ENCODE assay signal across 38 cellular contexts in genomic region chrX:51507551-51507950, GRCh38. TPM values are rescaled to one million over a fixed set of nuclear protein-coding genes. Genes with fewer than 3 reads are reported as not detected.
DNase-seq lines count a peak whose midpoint lies in the region; ATAC-seq, FAIRE-seq and TF ChIP-seq lines count a peak whose summit lies in the region.
"Had no signal": no experiment of that assay in that cellular context is flagged by ENCODE, and none has a peak within 500 bp of the region (broad histone marks: within the 10 kb centered on the region; RNA-seq: fewer than 3 reads in every experiment).

No MANE protein-coding gene starts in this region.

- no peaks in the 10 kb centered on the region for H3K36me3 Mint-ChIP-seq in astrocyte (ENCODE audit: low read depth, unreplicated experiment)
- H3K36me3 Mint-ChIP-seq: CD14-positive monocyte; CD4-positive, alpha-beta memory T cell; CD4-positive, CD25-positive, alpha-beta regulatory T cell; CD8-positive, alpha-beta memory T cell; CD8-positive, alpha-beta T cell had no signal

- H3K79me2 ChIP-seq in mammary epithelial cell (ENCODE audit: insufficient read depth, low read length) = no peaks in the 10 kb centered on the region
- H3K79me2 ChIP-seq in astrocyte (ENCODE audit: insufficient read depth, low read length) = no peaks in the 10 kb centered on the region

- no peak for TF ChIP-seq CTCF in mammary epithelial cell (conservative IDR thresholded peaks at IDR 0.05 in 1 of 2, IDR thresholded peaks at IDR 0.05 in 1 of 2; ENCODE audit: extremely low read depth in 1 of 2, insufficient read depth in 1 of 2, low read depth in 1 of 2, low read length in 2 of 2)
- TF ChIP-seq CTCF in breast epithelium (IDR thresholded peaks at IDR 0.05) = no peak
- TF ChIP-seq CTCF in astrocyte (IDR thresholded peaks at IDR 0.05; ENCODE audit: insufficient read depth, low read depth, low read length) = no peak
- TF ChIP-seq CTCF in bronchial epithelial cell (IDR thresholded peaks at IDR 0.05; ENCODE audit: insufficient read depth, low read length, severe bottlenecking) = no peak
- no peak for TF ChIP-seq CTCF in epithelial cell of esophagus (IDR thresholded peaks at IDR 0.05; ENCODE audit: insufficient read depth, low read depth, low read length, missing control alignments)
- TF ChIP-seq CTCF in heart right ventricle (IDR thresholded peaks at IDR 0.05) = no peak

- H3K4me3 Mint-ChIP-seq in astrocyte (ENCODE audit: unreplicated experiment) = no peak overlapping the region
- H3K4me3 Mint-ChIP-seq: B cell; CD14-positive monocyte; CD4-positive, alpha-beta memory T cell; CD4-positive, alpha-beta T cell; CD4-positive, CD25-positive, alpha-beta regulatory T cell; CD8-positive, alpha-beta memory T cell; CD8-positive, alpha-beta T cell had no signal

- H3K9me3 ChIP-seq in mammary epithelial cell (replicated peaks; ENCODE audit: insufficient read depth, low read length) (no peaks in the 10 kb centered on the region), breast epithelium (peaks cover 0 to 7% of the 10 kb centered on the region in 2 donors), astrocyte (ENCODE audit: insufficient read depth, low read depth, low read length) (no peaks in the 10 kb centered on the region), heart right ventricle (no peaks in the 10 kb centered on the region)
- H3K9me3 ChIP-seq: A549, BE2C, Caco-2 had no signal

- in situ Hi-C loops in mammary epithelial cell (cut with MboI; ENCODE audit: low sequenced_read_pairs in 2 of 2) = no loop called here

- H3K4me1 ChIP-seq in mammary epithelial cell (ENCODE audit: insufficient read depth, low read length) (no peaks in the 10 kb centered on the region), breast epithelium (no peaks in the 10 kb centered on the region), astrocyte (ENCODE audit: insufficient read depth, low read length) (no peaks in the 10 kb centered on the region), heart right ventricle (no peaks in the 10 kb centered on the region)
- H3K4me1 ChIP-seq: A549; BE2C; BLaER1; BLaER1 treated with 17β-estradiol and CSF1 and Interleukin-3, amounts not matched to agents 10 nM and 100 nM; Caco-2 had no signal

- FAIRE-seq in astrocyte (lab: Jason Lieb, UNC) (peak; percentile 29), bronchial epithelial cell (lab: Jason Lieb, UNC) (no peak)
- FAIRE-seq: A204.1, A549, D721Med had no signal

- DNase-seq in mammary epithelial cell (peak; percentile 10), breast epithelium (ENCODE audit: low spot score in 2 of 2) (no peak), astrocyte (ENCODE audit: low read depth) (no peak), bronchial epithelial cell (ENCODE audit: low read depth) (peak; percentile 56), epithelial cell of esophagus (ENCODE audit: low read depth) (peak; percentile 64), heart right ventricle (no peak), anterior cingulate cortex (lab: John Stamatoyannopoulos, UW) (no peak)
- no peak for DNase-seq in activated CD4-positive, alpha-beta T cell treated with anti-CD3 and anti-CD28 coated beads for 4 hours
- DNase-seq: 8988T; ACHN; AML-193; BE2C; C1 segment of cervical spinal cord; Caco-2; Calu3; CD4-positive, alpha-beta memory T cell; CD4-positive, alpha-beta T cell; CD4-positive, CD25-positive, alpha-beta regulatory T cell; CD8-positive, alpha-beta memory T cell; CD8-positive, alpha-beta T cell; COR-L47; DMS 273 treated with DMSO at 0.1 percent for 48 hours; DMS153; DMS53; DMS79; DMS79 treated with DMSO at 0.1 percent for 48 hours; DND-41; EL had no signal

- no peak for TF ChIP-seq POLR2A in breast epithelium (IDR thresholded peaks at IDR 0.05)

- peaks cover 2% of the 10 kb centered on the region for H3K27me3 Mint-ChIP-seq in astrocyte (ENCODE audit: low read depth, unreplicated experiment)
- H3K27me3 Mint-ChIP-seq: CD4-positive, alpha-beta T cell; CD4-positive, CD25-positive, alpha-beta regulatory T cell had no signal

- H3K27me3 ChIP-seq in mammary epithelial cell (ENCODE audit: insufficient read depth, low read length) (no peaks in the 10 kb centered on the region), breast epithelium (peaks cover 0 to 17% of the 10 kb centered on the region in 2 donors), astrocyte (ENCODE audit: insufficient read depth, low read length) (no peaks in the 10 kb centered on the region), bronchial epithelial cell (ENCODE audit: control insufficient read depth, insufficient read depth, low read length) (no peaks in the 10 kb centered on the region), heart right ventricle (peaks cover 0 to 32% (median 0%) of the 10 kb centered on the region in 7 donors)
- H3K27me3 ChIP-seq: BE2C had no signal

- H3K27ac Mint-ChIP-seq in astrocyte (ENCODE audit: unreplicated experiment) = no peak overlapping the region
- H3K27ac Mint-ChIP-seq: B cell; CD14-positive monocyte; CD4-positive, alpha-beta memory T cell; CD4-positive, alpha-beta T cell; CD4-positive, CD25-positive, alpha-beta regulatory T cell; CD8-positive, alpha-beta memory T cell; CD8-positive, alpha-beta T cell had no signal

- H4K20me1 ChIP-seq in mammary epithelial cell (ENCODE audit: insufficient read depth, low read length) (no peaks in the 10 kb centered on the region), astrocyte (ENCODE audit: insufficient read depth, low read length) (no peaks in the 10 kb centered on the region)
- H4K20me1 ChIP-seq: BLaER1; BLaER1 treated with 17β-estradiol and CSF1 and Interleukin-3, amounts not matched to agents 10 nM and 100 nM had no signal

- H3K4me3 ChIP-seq in mammary epithelial cell (replicated peaks in 1 of 3; ENCODE audit: insufficient read depth in 1 of 3, low read depth in 2 of 3, low read length in 3 of 3) (no peak overlapping the region), breast epithelium (no peak overlapping the region), astrocyte (ENCODE audit: insufficient read depth, low read depth, low read length) (no peak overlapping the region), bronchial epithelial cell (ENCODE audit: low read depth, low read length) (no peak overlapping the region), epithelial cell of esophagus (ENCODE audit: low read length) (no peak overlapping the region), heart right ventricle (no peak overlapping the region)
- H3K4me3 ChIP-seq: A549; BLaER1; BLaER1 treated with 17β-estradiol and CSF1 and Interleukin-3, amounts not matched to agents 10 nM and 100 nM had no signal

- H3K36me3 ChIP-seq in mammary epithelial cell (ENCODE audit: insufficient read depth, low read length) (no peaks in the 10 kb centered on the region), breast epithelium (no peaks in the 10 kb centered on the region), astrocyte (ENCODE audit: insufficient read depth, low read length) (no peaks in the 10 kb centered on the region), bronchial epithelial cell (ENCODE audit: control insufficient read depth, insufficient read depth, low read length) (no peaks in the 10 kb centered on the region), heart right ventricle (no peaks in the 10 kb centered on the region)
- H3K36me3 ChIP-seq: BE2C; BLaER1; BLaER1 treated with 17β-estradiol and CSF1 and Interleukin-3, amounts not matched to agents 10 nM and 100 nM had no signal

- intact Hi-C loops in mammary epithelial cell (cut with micrococcal nuclease) (no loop called here), breast epithelium (cut with DNase I; ENCODE audit: low total_unique reads) (no loop called here), heart right ventricle (cut with DNase I) (no loop called here)

- ATAC-seq in heart right ventricle = no peak
- ATAC-seq: A549; CD8-positive, alpha-beta T cell had no signal

- CTCF ChIA-PET in mammary epithelial cell (lab: Charles Lee; ENCODE audit: low non-redundant PET) = no interaction called here

- H3K9ac ChIP-seq in mammary epithelial cell (ENCODE audit: insufficient read depth, low read length) = no peak overlapping the region
- H3K9ac ChIP-seq in astrocyte (ENCODE audit: low read length) = no peak overlapping the region
- H3K9ac ChIP-seq: BLaER1; BLaER1 treated with 17β-estradiol and CSF1 and Interleukin-3, amounts not matched to agents 10 nM and 100 nM had no signal

- H3K4me2 ChIP-seq in mammary epithelial cell (ENCODE audit: insufficient read depth, low read depth, low read length) (no peak overlapping the region), astrocyte (ENCODE audit: low read length) (no peak overlapping the region)
- H3K4me2 ChIP-seq: A549; BLaER1; BLaER1 treated with 17β-estradiol and CSF1 and Interleukin-3, amounts not matched to agents 10 nM and 100 nM had no signal

- WGBS in mammary epithelial cell (ENCODE audit: low coverage, missing lambda C conversion rate) = 59% methylated on average over 3 of the region's 3 CpGs
- WGBS in heart right ventricle, 2 donors = 77 to 82% methylated on average over 3 of the region's 3 CpGs

- dilution Hi-C loops in mammary epithelial cell (cut with HindIII; ENCODE audit: low sequenced_read_pairs) = no loop called here

- no peak overlapping the region for H3K27ac ChIP-seq in mammary epithelial cell (ENCODE audit: insufficient read depth, low read depth, low read length)
- H3K27ac ChIP-seq in breast epithelium = no peak overlapping the region
- no peak overlapping the region for H3K27ac ChIP-seq in astrocyte (ENCODE audit: low read depth, low read length)
- no peak overlapping the region for H3K27ac ChIP-seq in heart right ventricle
- H3K27ac ChIP-seq: 22Rv1; A549; BLaER1; BLaER1 treated with 17β-estradiol and CSF1 and Interleukin-3, amounts not matched to agents 10 nM and 100 nM; C4-2B had no signal

- H2AFZ ChIP-seq in mammary epithelial cell (ENCODE audit: low read depth, low read length) (no peak overlapping the region), astrocyte (ENCODE audit: low read depth, low read length) (no peak overlapping the region)

- H3K4me1 Mint-ChIP-seq in astrocyte (ENCODE audit: low read depth, unreplicated experiment) = no peaks in the 10 kb centered on the region
- H3K4me1 Mint-ChIP-seq: B cell; CD14-positive monocyte; CD4-positive, alpha-beta memory T cell; CD4-positive, CD25-positive, alpha-beta regulatory T cell; CD8-positive, alpha-beta memory T cell had no signal

- no peaks in the 10 kb centered on the region for H3K9me3 Mint-ChIP-seq in astrocyte (ENCODE audit: unreplicated experiment)
- H3K9me3 Mint-ChIP-seq: CD4-positive, alpha-beta T cell; CD8-positive, alpha-beta T cell had no signal

- no TSS peak for BruUV-seq in mammary epithelial cell (replicated peaks; lab: Mats Ljungman, UMichigan)

RNA-seq across cellular contexts. Expression of gene NUDT11, which starts 11.2 kb away (rescaled TPM):
- total RNA-seq in mammary epithelial cell = 10 to 100 TPM; 13.6 to 14.3 TPM
- polyA plus RNA-seq in mammary epithelial cell = 13.6 TPM
- polyA minus RNA-seq in mammary epithelial cell = 12.6 TPM
- total RNA-seq in breast epithelium = 1 to 10 TPM; 1.4 to 2.6 (median 2.2) TPM
- 9.9 and 12.7 TPM in 2 replicates for total RNA-seq in astrocyte
- total RNA-seq in bronchial epithelial cell = 6.1 and 7.4 TPM in 2 replicates
- total RNA-seq in heart right ventricle = under 1 TPM in 7 of 10 donors, not detected in 3; 0.10 to 0.19 (median 0.15) TPM
- polyA plus RNA-seq in heart right ventricle = under 1 TPM in 1 of 2 donors, not detected in 1; 0.25 TPM
- total RNA-seq: A172, B cell, Caco-2 had no signal

Comparison
In these comparisons a context has a peak if more than half of its experiments do, and no peak if none do; other contexts are left out.
1. DNase-seq: peak in mammary epithelial cell (single experiment), bronchial epithelial cell (single experiment) and epithelial cell of esophagus (single experiment); none in breast epithelium (0 of 2), astrocyte (single experiment), heart right ventricle (0 of 2), activated CD4-positive, alpha-beta T cell treated with anti-CD3 and anti-CD28 coated beads for 4 hours (0 of 2) and anterior cingulate cortex (0 of 58).